In the genomic region with DNA sequence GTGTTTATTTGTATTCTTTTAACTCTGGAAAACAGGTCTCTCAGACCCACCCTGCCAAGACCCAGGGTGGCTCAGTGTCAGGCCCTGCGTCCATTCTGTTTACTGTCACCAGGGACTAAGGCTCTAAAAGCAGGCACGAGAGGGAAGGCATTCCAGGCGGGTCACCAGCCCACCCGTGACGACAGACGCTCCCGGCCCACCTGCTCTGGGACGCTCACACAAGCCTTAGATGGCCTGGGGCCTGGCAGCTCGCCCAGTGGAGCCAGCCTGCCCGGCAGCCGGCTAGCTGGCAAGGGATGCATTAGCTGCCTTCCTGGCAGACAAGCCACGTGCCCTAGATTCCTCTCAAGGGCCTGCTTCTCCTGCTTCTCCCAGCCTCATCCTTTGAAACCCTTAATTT, we compare ENCODE assay signal across 10 cellular contexts. TPM values are rescaled to one million over a fixed set of nuclear protein-coding genes. Genes with fewer than 3 reads are reported as not detected.
DNase-seq lines count a peak whose midpoint lies in the region; ATAC-seq and TF ChIP-seq lines count a peak whose summit lies in the region.
"Had no signal": no experiment of that assay in that cellular context is flagged by ENCODE, and none has a peak within 500 bp of the region (broad histone marks: within the 10 kb centered on the region; RNA-seq: fewer than 3 reads in every experiment).

No MANE protein-coding gene starts in this region.

- no peak for TF ChIP-seq CTCF in body of pancreas (IDR thresholded peaks at IDR 0.05)
- no peak for TF ChIP-seq CTCF in tibial artery (IDR thresholded peaks at IDR 0.05)
- no peak for TF ChIP-seq CTCF in glutamatergic neuron (IDR thresholded peaks at IDR 0.05; ENCODE audit: partially characterized antibody, unreplicated experiment)

- no peaks in the 10 kb centered on the region for H3K27me3 Mint-ChIP-seq in glutamatergic neuron (ENCODE audit: unreplicated experiment)
- H3K27me3 Mint-ChIP-seq in activated T-cell treated with anti-CD3 and anti-CD28 coated beads, Interleukin-2, amount 50 U/mL, for 24 hours, result peaks cover 47% of the 10 kb centered on the region

- peaks cover 4% of the 10 kb centered on the region for H3K4me1 Mint-ChIP-seq in glutamatergic neuron (ENCODE audit: low read depth, unreplicated experiment)
- H3K4me1 Mint-ChIP-seq in activated T-cell treated with anti-CD3 and anti-CD28 coated beads, Interleukin-2, amount 50 U/mL, for 24 hours (ENCODE audit: low read depth), result no peaks in the 10 kb centered on the region

- H3K27ac ChIP-seq in body of pancreas, result peak overlapping the region in 2 of 4 donors; percentile 32 to 54
- H3K27ac ChIP-seq in tibial artery, result peak overlapping the region; percentile 51
- H3K27ac ChIP-seq: PC-9 had no signal

- H3K27me3 ChIP-seq in body of pancreas (no peaks in the 10 kb centered on the region), tibial artery (no peaks in the 10 kb centered on the region)
- H3K27me3 ChIP-seq: MG63 had no signal

- no peaks in the 10 kb centered on the region for H3K36me3 ChIP-seq in body of pancreas (replicated peaks in 1 of 2; ENCODE audit: insufficient read depth in 1 of 2, low read depth in 2 of 2)
- no peaks in the 10 kb centered on the region for H3K36me3 ChIP-seq in tibial artery
- H3K36me3 ChIP-seq: MG63 had no signal

- H3K4me3 Mint-ChIP-seq in glutamatergic neuron (ENCODE audit: unreplicated experiment), result no peak overlapping the region
- H3K4me3 Mint-ChIP-seq in activated T-cell treated with anti-CD3 and anti-CD28 coated beads, Interleukin-2, amount 50 U/mL, for 24 hours, result no peak overlapping the region

- peaks cover 22% of the 10 kb centered on the region for H3K4me1 ChIP-seq in body of pancreas
- H3K4me1 ChIP-seq in tibial artery, result peaks cover 0 to 44% (median 20%) of the 10 kb centered on the region in 4 donors

- intact Hi-C loops in body of pancreas (cut with DNase I), result no loop called here
- intact Hi-C loops in left colon (cut with DNase I, micrococcal nuclease), result no loop called here
- intact Hi-C loops in tibial artery (cut with DNase I; ENCODE audit: low total_unique reads), result no loop called here

- ATAC-seq in body of pancreas (peak; percentile 71), left colon (peak; percentile 36), GM19324 (IDR thresholded peaks at IDR 0.05; ENCODE audit: low FRiP score, unreplicated experiment) (no peak)

- H3K9me3 Mint-ChIP-seq in glutamatergic neuron (ENCODE audit: unreplicated experiment), result no peaks in the 10 kb centered on the region
- H3K9me3 Mint-ChIP-seq in activated T-cell treated with anti-CD3 and anti-CD28 coated beads, Interleukin-2, amount 50 U/mL, for 24 hours, result no peaks in the 10 kb centered on the region

- no peaks in the 10 kb centered on the region for H3K36me3 Mint-ChIP-seq in glutamatergic neuron (ENCODE audit: unreplicated experiment)
- H3K36me3 Mint-ChIP-seq in activated T-cell treated with anti-CD3 and anti-CD28 coated beads, Interleukin-2, amount 50 U/mL, for 24 hours (ENCODE audit: low read depth), result no peaks in the 10 kb centered on the region

- H3K27ac Mint-ChIP-seq in glutamatergic neuron (ENCODE audit: unreplicated experiment), result no peak overlapping the region
- H3K27ac Mint-ChIP-seq in activated T-cell treated with anti-CD3 and anti-CD28 coated beads, Interleukin-2, amount 50 U/mL, for 24 hours, result no peak overlapping the region

- DNase-seq in NCI-H2029 treated with DMSO at 0.1 percent for 48 hours (lab: John Stamatoyannopoulos, UW) (peak; percentile 79), body of pancreas (peak; percentile 74 to 90 (median 86)), left colon (peak; percentile 42 to 65), tibial artery (peak; percentile 62 to 90), glutamatergic neuron (no peak)
- DNase-seq in activated T-cell treated with anti-CD3 and anti-CD28 coated beads, Interleukin-2, amount 50 U/mL, for 24 hours, result no peak
- DNase-seq: activated CD8-positive, alpha-beta memory T cell treated with anti-CD3 and anti-CD28 coated beads, Interleukin-2, amount 50 U/mL, for 48 hours; MG63; PC-9 had no signal

- TF ChIP-seq POLR2A in body of pancreas (IDR thresholded peaks at IDR 0.05), result no peak

- H3K4me3 ChIP-seq in body of pancreas, result no peak overlapping the region
- no peak overlapping the region for H3K4me3 ChIP-seq in tibial artery
- H3K4me3 ChIP-seq: MG63, PC-9 had no signal

- 18 to 47% methylated on average over 3 to 12 of the region's 12 CpGs for WGBS in body of pancreas, 2 donors

- H3K9me3 ChIP-seq in body of pancreas, result no peaks in the 10 kb centered on the region
- no peaks in the 10 kb centered on the region for H3K9me3 ChIP-seq in tibial artery
- H3K9me3 ChIP-seq: MG63 had no signal

RNA-seq across cellular contexts. Expression of a gene that starts 9.2 kb away (rescaled TPM):
- total RNA-seq in body of pancreas (1 to 10 TPM; 5.3 to 9.1 TPM), left colon (1 to 10 TPM; 3.8 to 4.2 TPM), glutamatergic neuron (ENCODE audit: unreplicated experiment) (18.8 TPM)

Comparison
In these comparisons a context has a peak if more than half of its experiments do, and no peak if none do; other contexts are left out.
1. DNase-seq: peak in NCI-H2029 treated with DMSO at 0.1 percent for 48 hours (single experiment), body of pancreas (4 of 4), left colon (2 of 2) and tibial artery (2 of 2); none in glutamatergic neuron (single experiment) and activated T-cell treated with anti-CD3 and anti-CD28 coated beads, Interleukin-2, amount 50 U/mL, for 24 hours (single experiment).